ENCODE assay signal across 31 cellular contexts in the genomic region with DNA sequence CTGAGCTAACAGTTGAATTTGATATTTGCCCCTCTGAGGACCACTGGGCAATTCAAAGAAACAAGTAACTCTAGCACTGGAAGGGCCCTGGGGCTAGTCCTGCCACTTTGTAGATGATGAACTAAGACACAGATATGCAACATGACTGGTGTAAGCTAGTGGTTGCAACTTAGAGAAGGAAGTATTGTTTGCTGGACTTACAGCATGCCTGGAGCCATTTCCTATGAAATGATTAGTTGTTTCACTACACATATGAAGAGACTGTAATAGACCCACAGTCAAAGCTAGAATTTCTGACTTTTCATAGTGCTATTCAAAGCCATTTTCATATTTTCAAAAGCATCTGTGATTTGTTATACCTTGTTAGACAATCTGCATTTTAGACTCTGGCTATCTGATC.
A peak's percentile ranks its signal among the peaks of the same experiment; 100 is the strongest.
DNase-seq lines count a peak whose midpoint lies in the region; ATAC-seq, FAIRE-seq and TF ChIP-seq lines count a peak whose summit lies in the region.
"Had no signal": no experiment of that assay in that cellular context is flagged by ENCODE, and none has a peak within 500 bp of the region (broad histone marks: within the 10 kb centered on the region; RNA-seq: fewer than 3 reads in every experiment).

No MANE protein-coding gene starts in this region.

- H3K4me3 ChIP-seq in neural progenitor cell = no peak overlapping the region
- H3K4me3 ChIP-seq: ascending aorta; BLaER1 treated with 17β-estradiol and CSF1 and Interleukin-3, amounts not matched to agents 10 nM and 100 nM; gastroesophageal sphincter; left lung; skin epidermis; suprapubic skin; uterus had no signal

- H3K4me1 Mint-ChIP-seq in neural progenitor cell (no peaks in the 10 kb centered on the region), type B pancreatic cell (ENCODE audit: unreplicated experiment) (no peaks in the 10 kb centered on the region)
- H3K4me1 Mint-ChIP-seq: activated naive CD8-positive, alpha-beta T cell treated with anti-CD3 and anti-CD28 coated beads for 36 hours; naive thymus-derived CD8-positive, alpha-beta T cell had no signal

- no peaks in the 10 kb centered on the region for H3F3A ChIP-seq in neural progenitor cell (ENCODE audit: low read depth)

- FAIRE-seq in GM18507 (lab: Jason Lieb, UNC) (peak; percentile 15), islet of Langerhans (lab: Jason Lieb, UNC) (peak; percentile 91)
- FAIRE-seq: H1 had no signal

- no peak for TF ChIP-seq CTCF in neural progenitor cell (IDR thresholded peaks at IDR 0.05)
- no peak for TF ChIP-seq CTCF in type B pancreatic cell (conservative IDR thresholded peaks at IDR 0.05)

- peak; percentile 51 for ATAC-seq in GM21529 (IDR thresholded peaks at IDR 0.05; ENCODE audit: unreplicated experiment)
- peak; percentile 58 for ATAC-seq in HG03095 (IDR thresholded peaks at IDR 0.05; ENCODE audit: unreplicated experiment)
- ATAC-seq in esophagus mucosa = no peak
- ATAC-seq: gastroesophageal sphincter; left lung; naive thymus-derived CD8-positive, alpha-beta T cell; Right ventricle myocardium inferior had no signal

- no peak for DNase-seq in GM18507 (ENCODE audit: extremely low spot score, insufficient read length, low read depth)
- no peak for DNase-seq in neural progenitor cell (ENCODE audit: low spot score)
- no peak for DNase-seq in activated CD8-positive, alpha-beta memory T cell treated with anti-CD3 and anti-CD28 coated beads, Interleukin-2, amount 50 U/mL, for 4 hours
- no peak for DNase-seq in type B pancreatic cell (ENCODE audit: extremely low spot score, unreplicated experiment)
- DNase-seq: ACHN; activated CD4-positive, alpha-beta T cell treated with anti-CD3 and anti-CD28 coated beads, Interleukin-2, amount 50 U/mL, for 48 hours; activated CD8-positive, alpha-beta memory T cell treated with anti-CD3 and anti-CD28 coated beads, Interleukin-2, amount 50 U/mL, for 48 hours; activated naive CD8-positive, alpha-beta T cell treated with anti-CD3 and anti-CD28 coated beads for 36 hours; cortex of kidney; endodermal cell; hypothalamus; left lung; naive thymus-derived CD8-positive, alpha-beta T cell; NCI-H2029 treated with DMSO at 0.1 percent for 48 hours; NCI-H345; OCI-M1; stimulated activated CD4-positive, alpha-beta T cell treated with anti-CD3 and anti-CD28 coated beads, Interleukin-1b, Interleukin-23, amount 100 ng/mL, for 48 hours; T-helper 9 cell; uterus had no signal

- no peaks in the 10 kb centered on the region for H3K79me2 ChIP-seq in neural progenitor cell (ENCODE audit: low read depth)

- no peaks in the 10 kb centered on the region for H3K27me3 ChIP-seq in neural progenitor cell
- H3K27me3 ChIP-seq: ascending aorta; BLaER1 treated with 17β-estradiol and CSF1 and Interleukin-3, amounts not matched to agents 10 nM and 100 nM; gastroesophageal sphincter; left lung; suprapubic skin; uterus had no signal

- H3K4me2 ChIP-seq in neural progenitor cell = no peak overlapping the region
- H3K4me2 ChIP-seq: BLaER1 treated with 17β-estradiol and CSF1 and Interleukin-3, amounts not matched to agents 10 nM and 100 nM had no signal

- H3K36me3 ChIP-seq in neural progenitor cell = no peaks in the 10 kb centered on the region
- H3K36me3 ChIP-seq: ascending aorta; BLaER1 treated with 17β-estradiol and CSF1 and Interleukin-3, amounts not matched to agents 10 nM and 100 nM; gastroesophageal sphincter; left lung; suprapubic skin; uterus had no signal

- H3K27ac ChIP-seq in neural progenitor cell = no peak overlapping the region
- H3K27ac ChIP-seq: ascending aorta; BLaER1 treated with 17β-estradiol and CSF1 and Interleukin-3, amounts not matched to agents 10 nM and 100 nM; gastroesophageal sphincter; left lung; skin epidermis; suprapubic skin; uterus had no signal

- H3K4me3 Mint-ChIP-seq in neural progenitor cell (no peak overlapping the region), type B pancreatic cell (no peak overlapping the region)
- H3K4me3 Mint-ChIP-seq: activated naive CD8-positive, alpha-beta T cell treated with anti-CD3 and anti-CD28 coated beads for 36 hours; endodermal cell; IgD-negative memory B cell; naive thymus-derived CD8-positive, alpha-beta T cell had no signal

- no peak overlapping the region for H2AFZ ChIP-seq in neural progenitor cell (replicated peaks)

- H3K27me3 Mint-ChIP-seq in neural progenitor cell (ENCODE audit: insufficient read depth, low read depth) (no peaks in the 10 kb centered on the region), type B pancreatic cell (no peaks in the 10 kb centered on the region)
- H3K27me3 Mint-ChIP-seq: activated naive CD8-positive, alpha-beta T cell treated with anti-CD3 and anti-CD28 coated beads for 36 hours; IgD-negative memory B cell had no signal

- H3K27ac Mint-ChIP-seq in neural progenitor cell (no peak overlapping the region), type B pancreatic cell (no peak overlapping the region)
- H3K27ac Mint-ChIP-seq: activated naive CD8-positive, alpha-beta T cell treated with anti-CD3 and anti-CD28 coated beads for 36 hours; endodermal cell; IgD-negative memory B cell; naive thymus-derived CD8-positive, alpha-beta T cell had no signal

- H3K9ac ChIP-seq in neural progenitor cell = no peak overlapping the region
- H3K9ac ChIP-seq: BLaER1 treated with 17β-estradiol and CSF1 and Interleukin-3, amounts not matched to agents 10 nM and 100 nM had no signal

- H3K4me1 ChIP-seq in neural progenitor cell = no peaks in the 10 kb centered on the region
- H3K4me1 ChIP-seq: ascending aorta, gastroesophageal sphincter, left lung, suprapubic skin, uterus had no signal

- H3K9me3 ChIP-seq in neural progenitor cell (ENCODE audit: low read depth) = peaks cover 3% of the 10 kb centered on the region
- H3K9me3 ChIP-seq: ascending aorta; BLaER1 treated with 17β-estradiol and CSF1 and Interleukin-3, amounts not matched to agents 10 nM and 100 nM; gastroesophageal sphincter; left lung; suprapubic skin; uterus had no signal

- no peaks in the 10 kb centered on the region for H3K36me3 Mint-ChIP-seq in neural progenitor cell
- no peaks in the 10 kb centered on the region for H3K36me3 Mint-ChIP-seq in type B pancreatic cell
- H3K36me3 Mint-ChIP-seq: activated naive CD8-positive, alpha-beta T cell treated with anti-CD3 and anti-CD28 coated beads for 36 hours; naive thymus-derived CD8-positive, alpha-beta T cell had no signal

- H3K9me3 Mint-ChIP-seq in neural progenitor cell (no peaks in the 10 kb centered on the region), type B pancreatic cell (no peaks in the 10 kb centered on the region)
- H3K9me3 Mint-ChIP-seq: activated naive CD8-positive, alpha-beta T cell treated with anti-CD3 and anti-CD28 coated beads for 36 hours; IgD-negative memory B cell; naive thymus-derived CD8-positive, alpha-beta T cell had no signal

- H4K20me1 ChIP-seq in neural progenitor cell (ENCODE audit: low read depth) = no peaks in the 10 kb centered on the region
- H4K20me1 ChIP-seq: BLaER1 treated with 17β-estradiol and CSF1 and Interleukin-3, amounts not matched to agents 10 nM and 100 nM had no signal
